8 cellular contexts compared by ENCODE assay signal in the genomic region with DNA sequence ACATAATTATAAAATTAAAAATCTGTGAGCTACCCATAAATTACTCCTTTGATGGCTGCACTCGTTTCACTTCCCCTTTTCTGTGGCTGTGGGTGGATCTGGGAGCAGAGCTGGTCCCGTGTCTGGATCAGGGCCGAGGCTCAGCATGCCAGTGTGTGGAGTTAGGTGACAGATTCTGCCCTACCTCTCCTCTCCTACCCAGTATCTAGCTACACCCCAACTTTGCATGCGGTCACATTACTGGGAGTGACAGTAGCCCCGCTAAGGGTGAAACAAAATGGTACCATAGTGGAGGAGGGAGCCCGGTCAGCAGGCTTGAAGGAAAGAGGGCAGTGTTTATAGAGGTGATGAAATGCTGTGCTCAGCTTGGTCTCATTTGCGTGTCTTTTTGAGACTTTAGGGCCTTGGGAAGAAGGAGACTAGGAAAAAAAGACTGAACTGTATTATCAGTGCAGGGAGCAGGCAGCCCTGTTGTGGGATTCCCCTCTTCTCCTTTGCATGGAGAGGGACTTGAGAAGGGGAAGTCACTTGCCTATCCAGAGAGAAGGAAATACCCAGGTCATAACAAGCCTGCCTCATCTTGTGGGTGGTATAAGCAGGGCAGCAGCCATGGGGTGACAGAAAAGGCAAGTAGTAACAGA. TPM values are rescaled to one million over a fixed set of nuclear protein-coding genes. Genes with fewer than 3 reads are reported as not detected.
A peak's percentile ranks its signal among the peaks of the same experiment; 100 is the strongest.
DNase-seq lines count a peak whose midpoint lies in the region; ATAC-seq and TF ChIP-seq lines count a peak whose summit lies in the region.

No MANE protein-coding gene starts in this region.

- ATAC-seq in activated T-cell treated with anti-CD3 and anti-CD28 coated beads, Interleukin-2, amount 50 U/mL, for 4 hours, result peak; percentile 23 to 37
- ATAC-seq in HG02943 (IDR thresholded peaks at IDR 0.05; ENCODE audit: low read depth, unreplicated experiment) (peak; percentile 55), T-helper 17 cell (peak; percentile 69)

- POLR2A ChIA-PET in Caco-2 (lab: Charles Lee), result no interaction called here

- H3K27me3 ChIP-seq in stomach smooth muscle (ENCODE audit: control insufficient read depth in 1 of 2, insufficient read depth in 2 of 2, low read length in 2 of 2) (no peaks in the 10 kb centered on the region), Caco-2 (replicated peaks; ENCODE audit: control insufficient read depth, insufficient read depth, low read length) (no peaks in the 10 kb centered on the region)

- H3K4me3 Mint-ChIP-seq in activated T-cell treated with anti-CD3 and anti-CD28 coated beads, Interleukin-2, amount 50 U/mL, for 4 hours, result no peak overlapping the region
- no peak overlapping the region for H3K4me3 Mint-ChIP-seq in activated T-cell treated with anti-CD3 and anti-CD28 coated beads, Interleukin-2, amount 50 U/mL, for 24 hours
- H3K4me3 Mint-ChIP-seq in T-helper 17 cell, result peak overlapping the region; percentile 67
- no peak overlapping the region for H3K4me3 Mint-ChIP-seq in Caco-2 (ENCODE audit: unreplicated experiment)

- H3K4me1 ChIP-seq in stomach smooth muscle (ENCODE audit: control insufficient read depth, insufficient read depth, low read length) (peaks cover 27% of the 10 kb centered on the region), Caco-2 (peaks cover 32% of the 10 kb centered on the region)

- H3K4me3 ChIP-seq in stomach smooth muscle (ENCODE audit: low read length in 2 of 2), result peak overlapping the region in 1 of 2 donors; percentile 15
- H3K4me3 ChIP-seq in Caco-2 (ENCODE audit: low read depth, low read length), result no peak overlapping the region

- peaks cover 22% of the 10 kb centered on the region for H3K4me1 Mint-ChIP-seq in activated T-cell treated with anti-CD3 and anti-CD28 coated beads, Interleukin-2, amount 50 U/mL, for 4 hours (ENCODE audit: low read depth)
- peaks cover 30% of the 10 kb centered on the region for H3K4me1 Mint-ChIP-seq in activated T-cell treated with anti-CD3 and anti-CD28 coated beads, Interleukin-2, amount 50 U/mL, for 24 hours (ENCODE audit: low read depth)
- H3K4me1 Mint-ChIP-seq in T-helper 17 cell, result peaks cover 35% of the 10 kb centered on the region
- no peaks in the 10 kb centered on the region for H3K4me1 Mint-ChIP-seq in Caco-2 (ENCODE audit: low read depth, unreplicated experiment)

- no peak overlapping the region for H3K9ac ChIP-seq in stomach smooth muscle (ENCODE audit: low read length in 2 of 2)

- CTCF ChIA-PET in Caco-2 (lab: Charles Lee), result no interaction called here

- no peak for DNase-seq in activated T-cell treated with anti-CD3 and anti-CD28 coated beads, Interleukin-2, amount 50 U/mL, for 4 hours
- DNase-seq in activated T-cell treated with anti-CD3 and anti-CD28 coated beads, Interleukin-2, amount 50 U/mL, for 24 hours, result no peak
- DNase-seq in T-helper 17 cell, result no peak
- DNase-seq in NCI-H146 (lab: John Stamatoyannopoulos, UW), result no peak
- DNase-seq in GM19238 (ENCODE audit: insufficient read length, low spot score), result no peak
- no peak for DNase-seq in Caco-2

- H3K9me3 Mint-ChIP-seq in activated T-cell treated with anti-CD3 and anti-CD28 coated beads, Interleukin-2, amount 50 U/mL, for 4 hours, result no peaks in the 10 kb centered on the region
- H3K9me3 Mint-ChIP-seq in activated T-cell treated with anti-CD3 and anti-CD28 coated beads, Interleukin-2, amount 50 U/mL, for 24 hours, result no peaks in the 10 kb centered on the region
- no peaks in the 10 kb centered on the region for H3K9me3 Mint-ChIP-seq in Caco-2 (ENCODE audit: unreplicated experiment)

- TF ChIP-seq CTCF in Caco-2 (IDR thresholded peaks at IDR 0.05; ENCODE audit: insufficient read depth in 1 of 2, low read depth in 1 of 2, low read length in 1 of 2, severe bottlenecking in 1 of 2, unreplicated experiment in 1 of 2), result no peak

- no TSS peak for BruUV-seq in Caco-2 (replicated peaks; lab: Mats Ljungman, UMichigan)

- no peaks in the 10 kb centered on the region for H3K36me3 Mint-ChIP-seq in activated T-cell treated with anti-CD3 and anti-CD28 coated beads, Interleukin-2, amount 50 U/mL, for 4 hours (ENCODE audit: insufficient read depth)
- no peaks in the 10 kb centered on the region for H3K36me3 Mint-ChIP-seq in activated T-cell treated with anti-CD3 and anti-CD28 coated beads, Interleukin-2, amount 50 U/mL, for 24 hours (ENCODE audit: low read depth)
- H3K36me3 Mint-ChIP-seq in T-helper 17 cell (ENCODE audit: low read depth) (no peaks in the 10 kb centered on the region), Caco-2 (ENCODE audit: insufficient read depth, unreplicated experiment) (no peaks in the 10 kb centered on the region)

- peak overlapping the region; percentile 24 for H3K27ac ChIP-seq in stomach smooth muscle (ENCODE audit: low read length)

- H3K27me3 Mint-ChIP-seq in activated T-cell treated with anti-CD3 and anti-CD28 coated beads, Interleukin-2, amount 50 U/mL, for 4 hours (ENCODE audit: low read depth), result no peaks in the 10 kb centered on the region
- no peaks in the 10 kb centered on the region for H3K27me3 Mint-ChIP-seq in activated T-cell treated with anti-CD3 and anti-CD28 coated beads, Interleukin-2, amount 50 U/mL, for 24 hours
- H3K27me3 Mint-ChIP-seq in T-helper 17 cell (no peaks in the 10 kb centered on the region), Caco-2 (ENCODE audit: insufficient read depth, unreplicated experiment) (no peaks in the 10 kb centered on the region)

- H3K27ac Mint-ChIP-seq in activated T-cell treated with anti-CD3 and anti-CD28 coated beads, Interleukin-2, amount 50 U/mL, for 24 hours, result no peak overlapping the region
- peak overlapping the region; percentile 72 for H3K27ac Mint-ChIP-seq in T-helper 17 cell
- H3K27ac Mint-ChIP-seq in Caco-2 (ENCODE audit: unreplicated experiment), result no peak overlapping the region

- H3K36me3 ChIP-seq in stomach smooth muscle (ENCODE audit: control insufficient read depth in 2 of 2, insufficient read depth in 2 of 2, low read length in 2 of 2) (no peaks in the 10 kb centered on the region), Caco-2 (ENCODE audit: control insufficient read depth, insufficient read depth, low read length) (no peaks in the 10 kb centered on the region)

- H3K9me3 ChIP-seq in T-helper 17 cell (ENCODE audit: control insufficient read depth, low read length, poor library complexity, severe bottlenecking), result no peaks in the 10 kb centered on the region
- no peaks in the 10 kb centered on the region for H3K9me3 ChIP-seq in stomach smooth muscle (ENCODE audit: control insufficient read depth in 2 of 2, low read length in 2 of 2)
- H3K9me3 ChIP-seq in Caco-2, result no peaks in the 10 kb centered on the region

- intact Hi-C loops in Caco-2 (cut with micrococcal nuclease; ENCODE audit: unreplicated experiment), result no loop called here

RNA-seq across cellular contexts. Expression of a gene that starts 48.4 kb away (rescaled TPM):
- total RNA-seq in activated T-cell treated with anti-CD3 and anti-CD28 coated beads, Interleukin-2, amount 50 U/mL, for 4 hours, result 1 to 10 TPM; 4.3 to 5.9 (median 5.3) TPM
- 10 to 100 TPM; 14.6 to 23.3 TPM for total RNA-seq in T-helper 17 cell
- 33.2 and 36.6 TPM in 2 replicates for total RNA-seq in Caco-2 (2022)
